ENCODE assay signal across 11 cellular contexts in the genomic region with DNA sequence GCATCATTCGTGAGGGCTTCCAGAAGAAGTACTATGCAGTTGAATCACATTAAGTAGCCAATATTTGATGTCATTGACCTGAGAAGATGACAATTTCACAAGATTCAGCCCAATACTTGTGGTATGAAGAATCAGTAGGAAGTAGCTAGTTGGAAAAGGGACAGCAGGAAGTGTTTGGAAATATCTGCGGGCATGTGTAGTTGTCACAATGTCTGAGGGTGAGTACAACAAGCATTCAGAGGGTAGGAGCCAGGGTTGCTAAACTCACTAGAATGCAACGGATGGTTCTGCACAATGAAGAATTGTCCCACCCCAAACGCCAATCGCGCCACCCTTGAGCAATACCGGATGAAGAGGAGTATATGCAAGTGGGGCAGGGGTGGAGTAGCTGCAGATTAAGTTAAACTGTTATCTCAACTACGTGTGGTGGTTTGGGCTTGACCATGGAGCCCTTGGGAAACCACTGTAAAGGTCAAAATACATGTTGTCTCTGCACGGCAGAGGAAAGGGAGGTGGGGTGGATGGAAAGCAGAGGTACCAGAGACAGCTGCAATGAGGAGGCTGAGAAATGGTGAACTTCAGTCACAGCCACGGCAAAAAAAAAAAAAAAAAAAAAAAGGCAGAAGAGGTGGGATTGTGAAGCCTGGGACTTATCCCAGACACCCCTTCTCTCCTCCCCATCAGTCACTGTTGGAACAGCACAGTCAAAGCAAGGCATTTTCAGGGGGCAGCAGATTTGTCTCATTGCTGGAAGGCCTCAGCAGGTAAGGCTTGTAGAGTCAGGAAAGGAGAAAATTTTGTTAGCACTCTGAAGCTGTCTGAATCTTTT. TPM values are rescaled to one million over a fixed set of nuclear protein-coding genes. Genes with fewer than 3 reads are reported as not detected.
DNase-seq lines count a peak whose midpoint lies in the region; ATAC-seq and TF ChIP-seq lines count a peak whose summit lies in the region.
"Had no signal": no experiment of that assay in that cellular context is flagged by ENCODE, and none has a peak within 500 bp of the region (broad histone marks: within the 10 kb centered on the region; RNA-seq: fewer than 3 reads in every experiment).

No MANE protein-coding gene starts in this region.

- peak overlapping the region; percentile 72 to 92 for H3K27ac ChIP-seq in coronary artery
- H3K27ac ChIP-seq: parathyroid adenoma had no signal

- H3K4me3 ChIP-seq in coronary artery = peak overlapping the region; percentile 33
- H3K4me3 ChIP-seq: thyroid gland had no signal

- H3K9me3 Mint-ChIP-seq in natural killer cell = peaks cover 0 to 4% of the 10 kb centered on the region in 2 donors

- DNase-seq in COLO829 (ENCODE audit: low spot score) = peak; percentile 61
- DNase-seq in NOMO-1 (lab: John Stamatoyannopoulos, UW; ENCODE audit: unreplicated experiment in 2 of 2) = peak; percentile 97 to 100
- DNase-seq in coronary artery (ENCODE audit: low spot score) = peak; percentile 88
- no peak for DNase-seq in natural killer cell
- no peak for DNase-seq in activated CD8-positive, alpha-beta memory T cell treated with anti-CD3 and anti-CD28 coated beads, Interleukin-2, amount 50 U/mL, for 48 hours
- no peak for DNase-seq in NCI-H446 treated with DMSO at 0.1 percent for 48 hours (lab: John Stamatoyannopoulos, UW)
- DNase-seq in H4 (ENCODE audit: low spot score) = no peak

- H3K4me1 Mint-ChIP-seq in natural killer cell = peaks cover 0 to 4% of the 10 kb centered on the region in 2 donors

- H3K4me3 Mint-ChIP-seq in natural killer cell = no peak overlapping the region

- no peak for TF ChIP-seq CTCF in coronary artery (IDR thresholded peaks at IDR 0.05)
- no peak for TF ChIP-seq CTCF in natural killer cell (IDR thresholded peaks at IDR 0.05)

- H3K27me3 Mint-ChIP-seq in natural killer cell (ENCODE audit: low read depth in 2 of 2) = peaks cover 0 to 9% of the 10 kb centered on the region in 2 donors

- ATAC-seq in natural killer cell (peak in 2 of 3 donors; percentile 21 to 46), HG02981 (IDR thresholded peaks at IDR 0.05; ENCODE audit: unreplicated experiment) (no peak)

- intact Hi-C loops in natural killer cell (cut with micrococcal nuclease) = no loop called here

- no peak overlapping the region for H3K27ac Mint-ChIP-seq in natural killer cell

- no peaks in the 10 kb centered on the region for H3K36me3 Mint-ChIP-seq in natural killer cell

RNA-seq across cellular contexts. Expression of a gene that starts 5.1 kb away (rescaled TPM):
- 1 to 10 TPM in 1 of 3 donors, not detected in 2; 2.0 TPM for total RNA-seq in natural killer cell
- total RNA-seq in H4 (2014; rRNA removed; shearing (Covaris generic)) = not detected in 2 replicates
- total RNA-seq: T-helper 2 cell treated with Interferon-gamma antibody and Interleukin-4, amounts not matched to agents 100 ng/mL and 5 ng/mL, for 36 hours; thyroid gland had no signal

RNA-seq across cellular contexts. Expression of a gene that starts 52.6 kb away (rescaled TPM):
- not detected for total RNA-seq in natural killer cell
- not detected in 2 replicates for total RNA-seq in H4 (2014; rRNA removed; shearing (Covaris generic))
- total RNA-seq: T-helper 2 cell treated with Interferon-gamma antibody and Interleukin-4, amounts not matched to agents 100 ng/mL and 5 ng/mL, for 36 hours; thyroid gland had no signal

Comparison
In these comparisons a context has a peak if more than half of its experiments do, and no peak if none do; other contexts are left out.
1. DNase-seq: peak in COLO829 (single experiment), NOMO-1 (2 of 2) and coronary artery (single experiment); none in natural killer cell (single experiment), activated CD8-positive, alpha-beta memory T cell treated with anti-CD3 and anti-CD28 coated beads, Interleukin-2, amount 50 U/mL, for 48 hours (single experiment), NCI-H446 treated with DMSO at 0.1 percent for 48 hours (single experiment) and H4 (single experiment).